ENCODE assay signal across 1 cellular context in the genomic region with DNA sequence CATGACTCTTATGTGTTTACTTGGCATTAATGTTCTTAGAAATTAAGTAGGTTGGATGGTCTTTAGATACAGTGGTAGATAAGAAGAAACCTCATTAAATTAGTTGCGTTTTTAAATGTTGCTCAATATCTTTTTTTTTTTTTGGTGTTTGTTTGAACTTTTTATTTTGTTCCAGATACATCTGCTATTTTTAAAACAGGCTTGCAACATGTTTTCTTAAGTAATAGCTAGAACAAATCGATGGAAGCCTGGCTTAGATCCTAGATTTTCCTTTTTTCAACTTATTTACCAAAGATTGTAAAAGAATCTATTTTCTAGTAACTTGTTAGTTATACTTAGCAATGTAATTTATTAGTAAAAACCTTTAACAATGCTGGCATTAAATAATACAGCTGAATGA.
TF ChIP-seq lines count a peak whose summit lies in the region.

No MANE protein-coding gene starts in this region.

TF ChIP-seq in HepG2, 621 proteins besides CTCF, POLR2A, EP300 and RAD21 (continued from another document):
- TF ChIP-seq, protein P1, sequence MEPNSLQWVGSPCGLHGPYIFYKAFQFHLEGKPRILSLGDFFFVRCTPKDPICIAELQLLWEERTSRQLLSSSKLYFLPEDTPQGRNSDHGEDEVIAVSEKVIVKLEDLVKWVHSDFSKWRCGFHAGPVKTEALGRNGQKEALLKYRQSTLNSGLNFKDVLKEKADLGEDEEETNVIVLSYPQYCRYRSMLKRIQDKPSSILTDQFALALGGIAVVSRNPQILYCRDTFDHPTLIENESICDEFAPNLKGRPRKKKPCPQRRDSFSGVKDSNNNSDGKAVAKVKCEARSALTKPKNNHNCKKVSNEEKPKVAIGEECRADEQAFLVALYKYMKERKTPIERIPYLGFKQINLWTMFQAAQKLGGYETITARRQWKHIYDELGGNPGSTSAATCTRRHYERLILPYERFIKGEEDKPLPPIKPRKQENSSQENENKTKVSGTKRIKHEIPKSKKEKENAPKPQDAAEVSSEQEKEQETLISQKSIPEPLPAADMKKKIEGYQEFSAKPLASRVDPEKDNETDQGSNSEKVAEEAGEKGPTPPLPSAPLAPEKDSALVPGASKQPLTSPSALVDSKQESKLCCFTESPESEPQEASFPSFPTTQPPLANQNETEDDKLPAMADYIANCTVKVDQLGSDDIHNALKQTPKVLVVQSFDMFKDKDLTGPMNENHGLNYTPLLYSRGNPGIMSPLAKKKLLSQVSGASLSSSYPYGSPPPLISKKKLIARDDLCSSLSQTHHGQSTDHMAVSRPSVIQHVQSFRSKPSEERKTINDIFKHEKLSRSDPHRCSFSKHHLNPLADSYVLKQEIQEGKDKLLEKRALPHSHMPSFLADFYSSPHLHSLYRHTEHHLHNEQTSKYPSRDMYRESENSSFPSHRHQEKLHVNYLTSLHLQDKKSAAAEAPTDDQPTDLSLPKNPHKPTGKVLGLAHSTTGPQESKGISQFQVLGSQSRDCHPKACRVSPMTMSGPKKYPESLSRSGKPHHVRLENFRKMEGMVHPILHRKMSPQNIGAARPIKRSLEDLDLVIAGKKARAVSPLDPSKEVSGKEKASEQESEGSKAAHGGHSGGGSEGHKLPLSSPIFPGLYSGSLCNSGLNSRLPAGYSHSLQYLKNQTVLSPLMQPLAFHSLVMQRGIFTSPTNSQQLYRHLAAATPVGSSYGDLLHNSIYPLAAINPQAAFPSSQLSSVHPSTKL (CRISPR knock-in tag; IDR thresholded peaks at IDR 0.05), result no peak
- TF ChIP-seq FOXP4 (CRISPR knock-in tag; IDR thresholded peaks at IDR 0.05), result no peak
- TF ChIP-seq HNRNPUL1 (IDR thresholded peaks at IDR 0.05; ENCODE audit: low read depth, low read length), result no peak
- no peak for TF ChIP-seq XRCC5 (optimal IDR thresholded peaks at IDR 0.05; ENCODE audit: low read length)
- TF ChIP-seq ZFP36L1 (CRISPR knock-in tag; IDR thresholded peaks at IDR 0.05), result no peak
- TF ChIP-seq ZNF691 (CRISPR knock-in tag; IDR thresholded peaks at IDR 0.05; ENCODE audit: borderline replicate concordance, low read depth), result no peak
